In the genomic region with DNA sequence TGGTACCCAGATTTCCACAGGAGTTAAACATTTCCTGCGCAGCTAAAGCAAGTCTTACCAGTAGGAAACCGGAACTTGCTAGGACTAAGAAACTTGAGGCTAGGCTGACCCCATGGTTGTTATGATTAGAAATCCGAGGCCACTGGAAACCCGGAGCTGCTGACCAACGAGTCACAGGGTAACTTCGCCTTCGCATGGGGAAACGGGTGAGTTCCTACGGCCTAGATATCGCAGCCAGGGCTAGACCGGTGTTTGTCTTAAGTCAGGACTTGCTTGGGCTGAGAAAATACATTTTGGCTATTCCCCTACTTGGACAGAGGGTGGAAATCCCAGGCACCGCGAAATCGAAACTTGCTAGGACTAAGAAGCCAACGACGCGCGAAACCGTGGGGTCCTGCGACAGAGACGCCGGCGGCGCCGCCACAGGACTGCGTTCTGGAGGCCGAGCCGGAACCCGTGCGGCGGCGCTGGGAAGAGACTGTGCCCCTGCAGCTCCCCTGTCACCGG, we compare ENCODE assay signal across 8 cellular contexts. TPM values are rescaled to one million over a fixed set of nuclear protein-coding genes. Genes with fewer than 3 reads are reported as not detected.
DNase-seq lines count a peak whose midpoint lies in the region; ATAC-seq and TF ChIP-seq lines count a peak whose summit lies in the region.

No MANE protein-coding gene starts in this region.

- H3K4me1 Mint-ChIP-seq in stimulated activated naive CD8-positive, alpha-beta T cell treated with anti-CD3 and anti-CD28 coated beads, Interleukin-15, Interleukin-2, amounts not matched to agents 100 ng/mL and 50 ng/mL, for 24 hours (ENCODE audit: low read depth), result peaks cover 59% of the 10 kb centered on the region

- peak overlapping the region; percentile 99 for H3K27ac Mint-ChIP-seq in stimulated activated naive CD8-positive, alpha-beta T cell treated with anti-CD3 and anti-CD28 coated beads, Interleukin-15, Interleukin-2, amounts not matched to agents 100 ng/mL and 50 ng/mL, for 24 hours

- H3K27me3 Mint-ChIP-seq in stimulated activated naive CD8-positive, alpha-beta T cell treated with anti-CD3 and anti-CD28 coated beads, Interleukin-15, Interleukin-2, amounts not matched to agents 100 ng/mL and 50 ng/mL, for 24 hours, result no peaks in the 10 kb centered on the region

- no peaks in the 10 kb centered on the region for H3K36me3 ChIP-seq in duodenal mucosa (ENCODE audit: control insufficient read depth in 1 of 2, insufficient read depth in 2 of 2, low read length in 2 of 2)
- H3K36me3 ChIP-seq in lower lobe of right lung, result peaks cover 5% of the 10 kb centered on the region

- ATAC-seq in HG02588 (IDR thresholded peaks at IDR 0.05; ENCODE audit: unreplicated experiment) (peak; percentile 25), lower lobe of right lung (peak; percentile 60 to 64)

- H3K9ac ChIP-seq in duodenal mucosa (ENCODE audit: low read depth in 1 of 2, low read length in 2 of 2), result peak overlapping the region; percentile 73 to 81

- peak overlapping the region; percentile 90 for H3K27ac ChIP-seq in duodenal mucosa (ENCODE audit: low read depth, low read length)
- H3K27ac ChIP-seq in lower lobe of right lung, result peak overlapping the region; percentile 98

- TF ChIP-seq CTCF in lower lobe of right lung (IDR thresholded peaks at IDR 0.05), result no peak

- DNase-seq in NCI-H2081 (lab: John Stamatoyannopoulos, UW) (peak; percentile 81 to 84), NCI-H2081 treated with DMSO at 0.1 percent for 48 hours (lab: John Stamatoyannopoulos, UW) (no peak), NCI-H1092 (lab: John Stamatoyannopoulos, UW) (peak; percentile 48), T-helper 9 cell (peak; percentile 68), lower lobe of right lung (peak; percentile 79)

- H3K9me3 Mint-ChIP-seq in stimulated activated naive CD8-positive, alpha-beta T cell treated with anti-CD3 and anti-CD28 coated beads, Interleukin-15, Interleukin-2, amounts not matched to agents 100 ng/mL and 50 ng/mL, for 24 hours, result no peaks in the 10 kb centered on the region

- H3K36me3 Mint-ChIP-seq in stimulated activated naive CD8-positive, alpha-beta T cell treated with anti-CD3 and anti-CD28 coated beads, Interleukin-15, Interleukin-2, amounts not matched to agents 100 ng/mL and 50 ng/mL, for 24 hours (ENCODE audit: low read depth), result peaks cover 3% of the 10 kb centered on the region

- H3K9me3 ChIP-seq in duodenal mucosa (ENCODE audit: control insufficient read depth in 1 of 2, low read length in 2 of 2) (no peaks in the 10 kb centered on the region), lower lobe of right lung (no peaks in the 10 kb centered on the region)

- peak overlapping the region; percentile 91 for H3K4me3 Mint-ChIP-seq in stimulated activated naive CD8-positive, alpha-beta T cell treated with anti-CD3 and anti-CD28 coated beads, Interleukin-15, Interleukin-2, amounts not matched to agents 100 ng/mL and 50 ng/mL, for 24 hours

- H3K27me3 ChIP-seq in duodenal mucosa (ENCODE audit: control insufficient read depth in 1 of 2, insufficient read depth in 2 of 2, low read length in 2 of 2) (peaks cover 21 to 51% of the 10 kb centered on the region in 2 donors), lower lobe of right lung (ENCODE audit: low read depth) (peaks cover 16% of the 10 kb centered on the region)

- intact Hi-C loops in lower lobe of right lung (cut with DNase I), result no loop called here

- H3K4me1 ChIP-seq in duodenal mucosa (ENCODE audit: control insufficient read depth in 1 of 2, insufficient read depth in 2 of 2, low read length in 2 of 2) (peaks cover 30 to 34% of the 10 kb centered on the region in 2 donors), lower lobe of right lung (peaks cover 12% of the 10 kb centered on the region)

- H3K4me3 ChIP-seq in duodenal mucosa (ENCODE audit: low read depth in 1 of 2, low read length in 2 of 2) (peak overlapping the region; percentile 81 to 84), lower lobe of right lung (peak overlapping the region; percentile 66)

RNA-seq across cellular contexts. Expression of gene ANXA2R, which starts 1.6 kb away (rescaled TPM):
- total RNA-seq in lower lobe of right lung, result 4.4 TPM
